27 cellular contexts compared by ENCODE assay signal in genomic region chr19:18718015-18718526, GRCh38. TPM values are rescaled to one million over a fixed set of nuclear protein-coding genes. Genes with fewer than 3 reads are reported as not detected.
DNase-seq lines count a peak whose midpoint lies in the region; ATAC-seq and TF ChIP-seq lines count a peak whose summit lies in the region.
"Had no signal": no experiment of that assay in that cellular context is flagged by ENCODE, and none has a peak within 500 bp of the region (broad histone marks: within the 10 kb centered on the region; RNA-seq: fewer than 3 reads in every experiment).

No MANE protein-coding gene starts in this region.

- H3K4me3 ChIP-seq in Loucy (ENCODE audit: low read length, poor library complexity, severe bottlenecking) = no peak overlapping the region
- no peak overlapping the region for H3K4me3 ChIP-seq in lower lobe of right lung
- H3K4me3 ChIP-seq: gastrocnemius medialis, hepatocyte, left lung, pancreas, spleen, upper lobe of right lung had no signal

- no peak overlapping the region for H3K9ac ChIP-seq in Loucy (ENCODE audit: low read depth, low read length, poor library complexity, severe bottlenecking)
- H3K9ac ChIP-seq: KMS-11 had no signal

- no peak overlapping the region for H3K27ac ChIP-seq in lower lobe of right lung
- H3K27ac ChIP-seq: gastrocnemius medialis, hepatocyte, KMS-11, left lung, pancreas, spleen, upper lobe of right lung had no signal

- H3K9me2 ChIP-seq in Loucy (replicated peaks; ENCODE audit: low read depth, low read length) = no peaks in the 10 kb centered on the region

- H4K20me1 ChIP-seq in Loucy (ENCODE audit: insufficient read depth, low read length, poor library complexity, severe bottlenecking) = no peaks in the 10 kb centered on the region

- H3F3A ChIP-seq in Loucy (ENCODE audit: low read depth) = no peaks in the 10 kb centered on the region

- H3K4me1 Mint-ChIP-seq in CD14-positive monocyte = peaks cover 17% of the 10 kb centered on the region
- H3K4me1 Mint-ChIP-seq in brain = peaks cover 38% of the 10 kb centered on the region
- peaks cover 27 to 58% (median 50%) of the 10 kb centered on the region in 4 donors for H3K4me1 Mint-ChIP-seq in naive thymus-derived CD8-positive, alpha-beta T cell
- peaks cover 5% of the 10 kb centered on the region for H3K4me1 Mint-ChIP-seq in mesothelial cell of epicardium

- H3K27ac Mint-ChIP-seq in CD14-positive monocyte = peak overlapping the region in 4 of 7 donors; percentile 5 to 57 (median 26)
- peak overlapping the region in 3 of 5 experiments; percentile 38 to 61 (median 57) for H3K27ac Mint-ChIP-seq in brain
- H3K27ac Mint-ChIP-seq in naive thymus-derived CD8-positive, alpha-beta T cell = peak overlapping the region in 8 of 10 donors; percentile 58 to 87 (median 78)
- no peak overlapping the region for H3K27ac Mint-ChIP-seq in mesothelial cell of epicardium
- H3K27ac Mint-ChIP-seq: activated CD8-positive, alpha-beta T cell treated with anti-CD3 and anti-CD28 coated beads for 36 hours; CD4-positive, alpha-beta T cell; dendritic cell treated with granulocyte-macrophage colony-stimulating factor and Interleukin-4, amounts not matched to agents 40 ng/mL and 50 ng/mL, for 4 days; nephron had no signal

- DNase-seq in CD14-positive monocyte (ENCODE audit: low spot score) = no peak
- no peak for DNase-seq in naive thymus-derived CD8-positive, alpha-beta T cell
- DNase-seq in DMS153 treated with DMSO at 0.1 percent for 48 hours (lab: John Stamatoyannopoulos, UW; ENCODE audit: unreplicated experiment) = no peak
- no peak for DNase-seq in lower lobe of right lung
- DNase-seq in mesothelial cell of epicardium (ENCODE audit: low spot score in 2 of 2, unreplicated experiment in 2 of 2) = no peak
- DNase-seq: activated CD4-positive, alpha-beta T cell treated with anti-CD3 and anti-CD28 coated beads for 1 hour; activated CD8-positive, alpha-beta T cell treated with anti-CD3 and anti-CD28 coated beads for 36 hours; activated effector memory CD4-positive, alpha-beta T cell treated with anti-CD3 and anti-CD28 coated beads, Interleukin-2, amount 50 U/mL, for 16 hours; CD4-positive, alpha-beta T cell; central memory CD4-positive, alpha-beta T cell; DMS 273 treated with DMSO at 0.1 percent for 48 hours; gastrocnemius medialis; left lung; NCI-H1436 treated with DMSO at 0.1 percent for 48 hours; NCI-H2107; NCI-H82; pancreas; spleen; stimulated activated CD4-positive, alpha-beta T cell treated with anti-CD3 and anti-CD28 coated beads, Interleukin-2, amount 100 ng/mL, for 48 hours; SW 1271; upper lobe of right lung had no signal

- H3K36me3 ChIP-seq in Loucy (ENCODE audit: insufficient read depth, low read length) (no peaks in the 10 kb centered on the region), lower lobe of right lung (no peaks in the 10 kb centered on the region)
- H3K36me3 ChIP-seq: left lung, pancreas, upper lobe of right lung had no signal

- H3K9me3 ChIP-seq in Loucy (ENCODE audit: insufficient read depth, low read depth, low read length) (no peaks in the 10 kb centered on the region), lower lobe of right lung (no peaks in the 10 kb centered on the region)
- H3K9me3 ChIP-seq: gastrocnemius medialis, left lung, pancreas, spleen, upper lobe of right lung had no signal

- no peak overlapping the region for H2AFZ ChIP-seq in Loucy (ENCODE audit: low read length)
- H2AFZ ChIP-seq: hepatocyte had no signal

- H3K27me3 ChIP-seq in Loucy (ENCODE audit: insufficient read depth, low read length, poor library complexity, severe bottlenecking) = no peaks in the 10 kb centered on the region
- no peaks in the 10 kb centered on the region for H3K27me3 ChIP-seq in lower lobe of right lung (ENCODE audit: low read depth)
- H3K27me3 ChIP-seq: gastrocnemius medialis, hepatocyte, left lung, pancreas, spleen, upper lobe of right lung had no signal

- H3K4me3 Mint-ChIP-seq in CD14-positive monocyte (no peak overlapping the region), brain (no peak overlapping the region), mesothelial cell of epicardium (no peak overlapping the region)
- peak overlapping the region in 1 of 10 donors; percentile 18 for H3K4me3 Mint-ChIP-seq in naive thymus-derived CD8-positive, alpha-beta T cell
- H3K4me3 Mint-ChIP-seq: activated CD8-positive, alpha-beta T cell treated with anti-CD3 and anti-CD28 coated beads for 36 hours; CD4-positive, alpha-beta T cell; dendritic cell treated with granulocyte-macrophage colony-stimulating factor and Interleukin-4, amounts not matched to agents 40 ng/mL and 50 ng/mL, for 4 days; nephron had no signal

- H3K4me1 ChIP-seq in Loucy (ENCODE audit: insufficient read depth, low read length, poor library complexity, severe bottlenecking) = peaks cover 16% of the 10 kb centered on the region
- H3K4me1 ChIP-seq in lower lobe of right lung = no peaks in the 10 kb centered on the region
- H3K4me1 ChIP-seq: pancreas, upper lobe of right lung had no signal

- H3K27me3 Mint-ChIP-seq in CD14-positive monocyte (ENCODE audit: low read depth in 3 of 3) (peaks cover 0 to 7% (median 3%) of the 10 kb centered on the region in 3 donors), brain (peaks cover 5% of the 10 kb centered on the region), mesothelial cell of epicardium (ENCODE audit: low read depth) (no peaks in the 10 kb centered on the region)
- no peaks in the 10 kb centered on the region for H3K27me3 Mint-ChIP-seq in naive thymus-derived CD8-positive, alpha-beta T cell
- H3K27me3 Mint-ChIP-seq: activated CD8-positive, alpha-beta T cell treated with anti-CD3 and anti-CD28 coated beads for 36 hours; CD4-positive, alpha-beta T cell; dendritic cell treated with granulocyte-macrophage colony-stimulating factor and Interleukin-4, amounts not matched to agents 40 ng/mL and 50 ng/mL, for 4 days had no signal

- peak overlapping the region; percentile 4 for H3K4me2 ChIP-seq in Loucy (ENCODE audit: low read depth, low read length, poor library complexity, severe bottlenecking)
- H3K4me2 ChIP-seq: hepatocyte, KMS-11 had no signal

- H3K9me3 Mint-ChIP-seq in CD14-positive monocyte = peaks cover 0 to 7% (median 3%) of the 10 kb centered on the region in 7 donors
- peaks cover 0 to 11% (median 2%) of the 10 kb centered on the region in 5 experiments for H3K9me3 Mint-ChIP-seq in brain
- H3K9me3 Mint-ChIP-seq in naive thymus-derived CD8-positive, alpha-beta T cell = no peaks in the 10 kb centered on the region
- no peaks in the 10 kb centered on the region for H3K9me3 Mint-ChIP-seq in mesothelial cell of epicardium
- H3K9me3 Mint-ChIP-seq: activated CD8-positive, alpha-beta T cell treated with anti-CD3 and anti-CD28 coated beads for 36 hours; CD4-positive, alpha-beta T cell; dendritic cell treated with granulocyte-macrophage colony-stimulating factor and Interleukin-4, amounts not matched to agents 40 ng/mL and 50 ng/mL, for 4 days; nephron had no signal

- TF ChIP-seq CTCF in CD14-positive monocyte (IDR thresholded peaks at IDR 0.05) = no peak
- TF ChIP-seq CTCF in Loucy (conservative IDR thresholded peaks at IDR 0.05; ENCODE audit: low read length) = no peak
- TF ChIP-seq CTCF in brain (conservative IDR thresholded peaks at IDR 0.05) = no peak
- no peak for TF ChIP-seq CTCF in lower lobe of right lung (IDR thresholded peaks at IDR 0.05)
- TF ChIP-seq CTCF in mesothelial cell of epicardium (IDR thresholded peaks at IDR 0.05; ENCODE audit: unreplicated experiment) = no peak

- ATAC-seq in naive thymus-derived CD8-positive, alpha-beta T cell = no peak
- no peak for ATAC-seq in lower lobe of right lung
- ATAC-seq: activated CD8-positive, alpha-beta T cell treated with anti-CD3 and anti-CD28 coated beads for 36 hours; gastrocnemius medialis; left lung; pancreas had no signal

- intact Hi-C loops in CD14-positive monocyte (cut with micrococcal nuclease) (no loop called here), lower lobe of right lung (cut with DNase I) (no loop called here)

- peaks cover 13% of the 10 kb centered on the region; the same call in 1 of the 2 replicates for H3K79me2 ChIP-seq in Loucy (ENCODE audit: insufficient read depth, low read length)

- POLR2A ChIA-PET in naive thymus-derived CD8-positive, alpha-beta T cell (lab: Charles Lee) = no interaction called here

- H3K36me3 Mint-ChIP-seq in CD14-positive monocyte = peaks cover 27 to 47% of the 10 kb centered on the region in 2 donors
- peaks cover 46% of the 10 kb centered on the region for H3K36me3 Mint-ChIP-seq in brain
- H3K36me3 Mint-ChIP-seq in naive thymus-derived CD8-positive, alpha-beta T cell = peaks cover 0 to 28% (median 4%) of the 10 kb centered on the region in 3 donors
- peaks cover 7% of the 10 kb centered on the region for H3K36me3 Mint-ChIP-seq in mesothelial cell of epicardium

RNA-seq across cellular contexts. Expression of gene CRTC1, which starts 34.6 kb away (rescaled TPM):
- under 1 TPM; 0.28 to 0.55 TPM for polyA plus RNA-seq in CD14-positive monocyte
- 29.6 TPM for polyA plus RNA-seq in brain (ENCODE audit: insufficient read depth, low read depth, low replicate concordance)
- total RNA-seq in naive thymus-derived CD8-positive, alpha-beta T cell = 10 to 100 TPM; 24.2 to 25.7 TPM
- 1 to 10 TPM; 1.2 to 2.0 (median 1.9) TPM for polyA plus RNA-seq in naive thymus-derived CD8-positive, alpha-beta T cell
- 16.2 TPM for total RNA-seq in lower lobe of right lung
- 29.5 to 31.9 TPM (median 29.5 TPM) in 3 replicates for total RNA-seq in mesothelial cell of epicardium
